16 cellular contexts compared by ENCODE assay signal in genomic region chr11:26841818-26842457, GRCh38.
DNase-seq lines count a peak whose midpoint lies in the region; ATAC-seq and TF ChIP-seq lines count a peak whose summit lies in the region.
"Had no signal": no experiment of that assay in that cellular context is flagged by ENCODE, and none has a peak within 500 bp of the region (broad histone marks: within the 10 kb centered on the region; RNA-seq: fewer than 3 reads in every experiment).

No MANE protein-coding gene starts in this region.

- peak overlapping the region; percentile 46 for H3K27ac ChIP-seq in hepatocyte
- H3K27ac ChIP-seq in suprapubic skin, result peak overlapping the region; percentile 87

- no peak overlapping the region for H2AFZ ChIP-seq in hepatocyte

- H3K9me3 ChIP-seq in hepatocyte (ENCODE audit: low read depth), result no peaks in the 10 kb centered on the region
- no peaks in the 10 kb centered on the region for H3K9me3 ChIP-seq in suprapubic skin
- H3K9me3 ChIP-seq: HAP-1 had no signal

- no peak overlapping the region for H3K4me3 ChIP-seq in cardiac fibroblast (replicated peaks in 1 of 2; ENCODE audit: low read depth in 2 of 2, low read length in 2 of 2)
- no peak overlapping the region for H3K4me3 ChIP-seq in hepatocyte
- no peak overlapping the region for H3K4me3 ChIP-seq in suprapubic skin
- H3K4me3 ChIP-seq: HAP-1, K562 had no signal

- no peaks in the 10 kb centered on the region for H4K20me1 ChIP-seq in hepatocyte (ENCODE audit: insufficient read depth, poor library complexity, severe bottlenecking)

- H3K36me3 ChIP-seq in hepatocyte (replicated peaks; ENCODE audit: insufficient read depth, low read depth), result no peaks in the 10 kb centered on the region
- H3K36me3 ChIP-seq in suprapubic skin, result no peaks in the 10 kb centered on the region
- H3K36me3 ChIP-seq: HAP-1 had no signal

- H3K36me3 Mint-ChIP-seq in endothelial cell (ENCODE audit: low read depth, unreplicated experiment), result no peaks in the 10 kb centered on the region
- H3K36me3 Mint-ChIP-seq: activated naive CD4-positive, alpha-beta T cell treated with anti-CD3 and anti-CD28 coated beads, Interleukin-2, amount 50 U/mL, for 24 hours; naive thymus-derived CD4-positive, alpha-beta T cell; stimulated activated effector memory CD8-positive, alpha-beta T cell treated with anti-CD3 and anti-CD28 coated beads, Interleukin-12 subunit alpha, Interleukin-12 subunit beta, amount 100 ng/mL, for 72 hours had no signal

- no peak for TF ChIP-seq CTCF in cardiac fibroblast (IDR thresholded peaks at IDR 0.05; ENCODE audit: low read depth, low read length)
- TF ChIP-seq CTCF in hepatocyte (IDR thresholded peaks at IDR 0.05; ENCODE audit: poor library complexity), result no peak
- no peak for TF ChIP-seq CTCF in suprapubic skin (IDR thresholded peaks at IDR 0.05)
- no peak for TF ChIP-seq CTCF in endothelial cell (IDR thresholded peaks at IDR 0.05; ENCODE audit: unreplicated experiment)

- no peak for ATAC-seq in HG02642 (IDR thresholded peaks at IDR 0.05; ENCODE audit: poor library complexity, unreplicated experiment)
- ATAC-seq: K562; naive thymus-derived CD4-positive, alpha-beta T cell; stimulated activated effector memory CD8-positive, alpha-beta T cell treated with anti-CD3 and anti-CD28 coated beads, Interleukin-12 subunit alpha, Interleukin-12 subunit beta, amount 100 ng/mL, for 72 hours had no signal

- no peak for TF ChIP-seq EP300 in suprapubic skin (IDR thresholded peaks at IDR 0.05)

- no peak overlapping the region for H3K27ac Mint-ChIP-seq in endothelial cell (ENCODE audit: unreplicated experiment)
- H3K27ac Mint-ChIP-seq: activated naive CD4-positive, alpha-beta T cell treated with anti-CD3 and anti-CD28 coated beads, Interleukin-2, amount 50 U/mL, for 24 hours; naive thymus-derived CD4-positive, alpha-beta T cell; stimulated activated effector memory CD8-positive, alpha-beta T cell treated with anti-CD3 and anti-CD28 coated beads, Interleukin-12 subunit alpha, Interleukin-12 subunit beta, amount 100 ng/mL, for 72 hours had no signal

- WGBS in hepatocyte (ENCODE audit: low lambda C conversion rate, missing lambda C conversion rate), result 53% methylated on average over 2 of the region's 2 CpGs
- 23% methylated on average over 2 of the region's 2 CpGs for WGBS in suprapubic skin

- H3K79me2 ChIP-seq in hepatocyte, result no peaks in the 10 kb centered on the region

- no peak overlapping the region for H3K4me2 ChIP-seq in hepatocyte

- intact Hi-C loops in posterior vena cava (cut with DNase I), result no loop called here

- no peaks in the 10 kb centered on the region for H3K27me3 ChIP-seq in hepatocyte
- H3K27me3 ChIP-seq in suprapubic skin, result no peaks in the 10 kb centered on the region

- no peak for TF ChIP-seq POLR2A in suprapubic skin (IDR thresholded peaks at IDR 0.05)

- DNase-seq in HS-27A (ENCODE audit: low read depth) (peak; percentile 52), cardiac fibroblast (ENCODE audit: low read depth in 2 of 2) (peak; percentile 83 to 84), hepatocyte (ENCODE audit: low spot score) (peak; percentile 8), suprapubic skin (ENCODE audit: low spot score in 2 of 2) (no peak), posterior vena cava (ENCODE audit: low spot score) (no peak), NCI-H345 treated with DMSO at 0.1 percent for 48 hours (lab: John Stamatoyannopoulos, UW; ENCODE audit: unreplicated experiment) (no peak), endothelial cell (ENCODE audit: low spot score) (no peak)
- DNase-seq: COR-L47; effector memory CD4-positive, alpha-beta T cell; naive thymus-derived CD4-positive, alpha-beta T cell; NCI-H1930 had no signal

- H3K27me3 Mint-ChIP-seq in endothelial cell (ENCODE audit: unreplicated experiment), result no peaks in the 10 kb centered on the region
- H3K27me3 Mint-ChIP-seq: activated naive CD4-positive, alpha-beta T cell treated with anti-CD3 and anti-CD28 coated beads, Interleukin-2, amount 50 U/mL, for 24 hours; naive thymus-derived CD4-positive, alpha-beta T cell had no signal

- H3K4me1 ChIP-seq in hepatocyte (ENCODE audit: insufficient read depth) (no peaks in the 10 kb centered on the region), suprapubic skin (peaks cover 33% of the 10 kb centered on the region)
- H3K4me1 ChIP-seq: HAP-1 had no signal

- H3K9me3 Mint-ChIP-seq in endothelial cell (ENCODE audit: unreplicated experiment), result no peaks in the 10 kb centered on the region

- no peaks in the 10 kb centered on the region for H3K4me1 Mint-ChIP-seq in endothelial cell (ENCODE audit: unreplicated experiment)
- H3K4me1 Mint-ChIP-seq: activated naive CD4-positive, alpha-beta T cell treated with anti-CD3 and anti-CD28 coated beads, Interleukin-2, amount 50 U/mL, for 24 hours; naive thymus-derived CD4-positive, alpha-beta T cell; stimulated activated effector memory CD8-positive, alpha-beta T cell treated with anti-CD3 and anti-CD28 coated beads, Interleukin-12 subunit alpha, Interleukin-12 subunit beta, amount 100 ng/mL, for 72 hours had no signal

- no peak overlapping the region for H3K4me3 Mint-ChIP-seq in endothelial cell (ENCODE audit: unreplicated experiment)
- H3K4me3 Mint-ChIP-seq: activated naive CD4-positive, alpha-beta T cell treated with anti-CD3 and anti-CD28 coated beads, Interleukin-2, amount 50 U/mL, for 24 hours; naive thymus-derived CD4-positive, alpha-beta T cell; stimulated activated effector memory CD8-positive, alpha-beta T cell treated with anti-CD3 and anti-CD28 coated beads, Interleukin-12 subunit alpha, Interleukin-12 subunit beta, amount 100 ng/mL, for 72 hours had no signal

- no peaks in the 10 kb centered on the region for H3K9me2 ChIP-seq in hepatocyte (replicated peaks; ENCODE audit: insufficient read depth)

Comparison
In these comparisons a context has a peak if more than half of its experiments do, and no peak if none do; other contexts are left out.
1. DNase-seq: peak in HS-27A (single experiment), cardiac fibroblast (2 of 2) and hepatocyte (single experiment); none in suprapubic skin (0 of 2), posterior vena cava (single experiment), NCI-H345 treated with DMSO at 0.1 percent for 48 hours (single experiment) and endothelial cell (single experiment).